8 cellular contexts compared by ENCODE assay signal in the genomic region with DNA sequence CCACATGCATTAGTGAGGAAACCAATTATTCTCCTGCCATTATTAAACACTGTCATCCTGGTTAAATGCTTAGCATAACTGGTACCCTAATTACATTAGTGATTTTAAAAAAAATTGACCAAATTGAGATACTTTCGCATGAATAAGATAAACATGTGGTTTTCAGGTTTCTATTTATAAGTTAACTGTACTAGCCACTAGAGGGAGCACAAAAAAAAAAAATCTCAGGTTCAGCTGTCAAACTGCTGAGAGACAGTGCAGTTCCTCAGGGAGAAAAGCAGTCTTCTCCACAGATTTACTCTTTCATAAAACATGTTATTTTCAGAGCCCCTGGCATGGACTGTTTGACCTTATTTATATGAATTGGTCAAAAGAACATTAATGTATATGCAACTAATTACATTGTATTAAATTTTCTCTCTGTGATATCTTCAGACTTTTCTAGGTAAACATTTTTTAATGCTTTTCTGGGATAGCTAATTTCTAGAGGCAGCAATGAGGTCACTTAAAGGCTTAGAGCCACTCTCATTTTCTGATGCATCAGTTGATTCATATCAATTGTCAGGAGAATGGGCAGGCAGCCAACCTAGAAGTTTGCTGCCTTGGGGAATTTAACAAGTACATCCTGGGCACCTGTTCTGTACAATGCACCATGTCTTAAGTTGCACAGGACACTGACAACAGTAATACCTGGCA.
DNase-seq lines count a peak whose midpoint lies in the region; ATAC-seq and TF ChIP-seq lines count a peak whose summit lies in the region.

No MANE protein-coding gene starts in this region.

- H3K4me3 ChIP-seq in RWPE2 (ENCODE audit: severe bottlenecking) = no peak overlapping the region
- H3K4me3 ChIP-seq in esophagus squamous epithelium = no peak overlapping the region

- no peaks in the 10 kb centered on the region for H3K27me3 ChIP-seq in RWPE2 (ENCODE audit: insufficient read depth, poor library complexity, severe bottlenecking)
- H3K27me3 ChIP-seq in esophagus squamous epithelium = no peaks in the 10 kb centered on the region

- no peaks in the 10 kb centered on the region for H3K36me3 Mint-ChIP-seq in activated T-cell treated with anti-CD3 and anti-CD28 coated beads, Interleukin-2, amount 50 U/mL, for 4 hours (ENCODE audit: insufficient read depth)

- no peak overlapping the region for H3K4me3 Mint-ChIP-seq in activated T-cell treated with anti-CD3 and anti-CD28 coated beads, Interleukin-2, amount 50 U/mL, for 4 hours

- intact Hi-C loops in esophagus squamous epithelium (cut with DNase I) = no loop called here

- no peaks in the 10 kb centered on the region for H3K9me3 ChIP-seq in RWPE2 (ENCODE audit: severe bottlenecking)
- no peaks in the 10 kb centered on the region for H3K9me3 ChIP-seq in esophagus squamous epithelium

- peak; percentile 41 for DNase-seq in DMS79 (lab: John Stamatoyannopoulos, UW)
- DNase-seq in HuH-7.5 (ENCODE audit: low spot score) = peak; percentile 9
- DNase-seq in RWPE2 (ENCODE audit: low spot score) = no peak
- DNase-seq in esophagus squamous epithelium (lab: John Stamatoyannopoulos, UW) = no peak
- peak; percentile 26 for DNase-seq in non-pigmented ciliary epithelial cell (ENCODE audit: low read depth)
- no peak for DNase-seq in activated T-cell treated with anti-CD3 and anti-CD28 coated beads, Interleukin-2, amount 50 U/mL, for 4 hours

- H3K9me3 Mint-ChIP-seq in activated T-cell treated with anti-CD3 and anti-CD28 coated beads, Interleukin-2, amount 50 U/mL, for 4 hours = no peaks in the 10 kb centered on the region

- H3K4me1 Mint-ChIP-seq in activated T-cell treated with anti-CD3 and anti-CD28 coated beads, Interleukin-2, amount 50 U/mL, for 4 hours (ENCODE audit: low read depth) = no peaks in the 10 kb centered on the region

- peaks cover 3% of the 10 kb centered on the region for H3K27me3 Mint-ChIP-seq in activated T-cell treated with anti-CD3 and anti-CD28 coated beads, Interleukin-2, amount 50 U/mL, for 4 hours (ENCODE audit: low read depth)

- no peak for TF ChIP-seq POLR2A in esophagus squamous epithelium (IDR thresholded peaks at IDR 0.05)

- WGBS in esophagus squamous epithelium, 2 donors = 6 to 14% methylated on average over 1 of the region's 1 CpG

- H3K4me1 ChIP-seq in RWPE2 (ENCODE audit: insufficient read depth, poor library complexity, severe bottlenecking) (no peaks in the 10 kb centered on the region), esophagus squamous epithelium (peaks cover 0 to 4% (median 0%) of the 10 kb centered on the region in 3 donors)

- ATAC-seq in GM21367 (IDR thresholded peaks at IDR 0.05; ENCODE audit: unreplicated experiment) = peak; percentile 58
- peak; percentile 68; the same call in 2 of the 3 replicates for ATAC-seq in RWPE2 (ENCODE audit: low read depth)
- ATAC-seq in activated T-cell treated with anti-CD3 and anti-CD28 coated beads, Interleukin-2, amount 50 U/mL, for 4 hours = no peak
- ATAC-seq in HG03571 (IDR thresholded peaks at IDR 0.05; ENCODE audit: unreplicated experiment) = no peak

- H3K36me3 ChIP-seq in RWPE2 (ENCODE audit: low read depth) (peaks cover 83% of the 10 kb centered on the region), esophagus squamous epithelium (peaks cover 0 to 97% (median 11%) of the 10 kb centered on the region in 3 donors)

- peak; percentile 82 for TF ChIP-seq CTCF in RWPE2 (IDR thresholded peaks at IDR 0.05; ENCODE audit: poor library complexity, severe bottlenecking)
- TF ChIP-seq CTCF in esophagus squamous epithelium (IDR thresholded peaks at IDR 0.05) = peak; percentile 36 to 68 (median 60)

- H3K27ac ChIP-seq in RWPE2 (ENCODE audit: poor library complexity, severe bottlenecking) = no peak overlapping the region
- H3K27ac ChIP-seq in esophagus squamous epithelium = no peak overlapping the region

Comparison
In these comparisons a context has a peak if more than half of its experiments do, and no peak if none do; other contexts are left out.
1. DNase-seq: peak in DMS79 (single experiment), HuH-7.5 (single experiment) and non-pigmented ciliary epithelial cell (single experiment); none in RWPE2 (single experiment), esophagus squamous epithelium (single experiment) and activated T-cell treated with anti-CD3 and anti-CD28 coated beads, Interleukin-2, amount 50 U/mL, for 4 hours (single experiment).
2. ATAC-seq: peak in GM21367 (single experiment) and RWPE2 (single experiment); none in activated T-cell treated with anti-CD3 and anti-CD28 coated beads, Interleukin-2, amount 50 U/mL, for 4 hours (0 of 2) and HG03571 (single experiment).